Comparison of ENCODE assay signal across 25 cellular contexts in genomic region chr18:62728254-62728653, GRCh38.
"Had no signal": no experiment of that assay in that cellular context is flagged by ENCODE, and none has a peak within 500 bp of the region (broad histone marks: within the 10 kb centered on the region; RNA-seq: fewer than 3 reads in every experiment).

No MANE protein-coding gene starts in this region.

- H3K27me3 Mint-ChIP-seq: dendritic cell treated with granulocyte-macrophage colony-stimulating factor and Interleukin-4, amounts not matched to agents 40 ng/mL and 50 ng/mL, for 4 days; effector memory CD8-positive, alpha-beta T cell had no signal

- DNase-seq: colonic mucosa; cortex of kidney; effector CD8-positive, alpha-beta T cell; effector memory CD8-positive, alpha-beta T cell; endodermal cell; erythroblast; esophagus squamous epithelium; foreskin fibroblast; foreskin melanocyte; gastrocnemius medialis; glutamatergic neuron; head of caudate nucleus; heart right ventricle; hippocampal formation; left cardiac atrium; left lung; left ventricle myocardium superior; lower lobe of right lung; mesenchymal stem cell had no signal

- H3K9me3 Mint-ChIP-seq: effector memory CD8-positive, alpha-beta T cell had no signal

- H3K27ac Mint-ChIP-seq: dendritic cell treated with granulocyte-macrophage colony-stimulating factor and Interleukin-4, amounts not matched to agents 40 ng/mL and 50 ng/mL, for 4 days; effector memory CD8-positive, alpha-beta T cell; mesothelial cell of epicardium had no signal

- ATAC-seq: effector memory CD8-positive, alpha-beta T cell; esophagus mucosa; heart right ventricle; left cardiac atrium; left lung; left ventricle myocardium superior; lower lobe of right lung had no signal

- FAIRE-seq: endometrium, islet of Langerhans, keratinocyte had no signal

- H3K4me3 Mint-ChIP-seq: dendritic cell treated with granulocyte-macrophage colony-stimulating factor and Interleukin-4, amounts not matched to agents 40 ng/mL and 50 ng/mL, for 4 days; effector memory CD8-positive, alpha-beta T cell; endodermal cell; mesothelial cell of epicardium had no signal
